Comparison of ENCODE assay signal across 9 cellular contexts in the genomic region with DNA sequence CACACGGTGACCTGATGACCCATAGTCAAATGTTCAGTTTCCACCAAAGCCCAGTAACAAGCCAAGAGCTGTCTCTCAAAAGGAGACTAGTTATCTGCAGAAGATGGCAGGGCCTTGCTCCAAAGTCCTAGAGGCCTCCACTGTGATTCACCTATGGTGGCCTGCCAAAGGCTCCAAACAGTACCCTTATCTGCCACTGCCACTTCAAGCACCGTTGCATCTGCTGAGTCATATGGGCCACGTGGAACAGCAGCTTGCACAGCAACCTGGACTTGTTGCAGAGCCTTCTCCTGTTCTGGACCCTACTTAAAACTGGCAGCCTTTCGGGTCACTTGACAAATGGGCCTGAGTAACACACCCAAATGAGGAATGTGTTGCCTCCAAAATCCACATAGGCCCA. TPM values are rescaled to one million over a fixed set of nuclear protein-coding genes. Genes with fewer than 3 reads are reported as not detected.
A peak's percentile ranks its signal among the peaks of the same experiment; 100 is the strongest.
DNase-seq lines count a peak whose midpoint lies in the region; TF ChIP-seq lines count a peak whose summit lies in the region.
"Not testable (repeated sequence)": the region's sequence is repeated elsewhere in the genome, so short reads cannot be mapped to it uniquely, and the experiment has no call there.
"Had no signal": no experiment of that assay in that cellular context is flagged by ENCODE, and none has a peak within 500 bp of the region (broad histone marks: within the 10 kb centered on the region; RNA-seq: fewer than 3 reads in every experiment).

No MANE protein-coding gene starts in this region.

- H3K9me3 ChIP-seq in BE2C, MG63: not testable (repeated sequence)
- H3K9me3 ChIP-seq in esophagus muscularis mucosa: peaks cover 0 to 32% (median 19%) of the 10 kb centered on the region in 4 donors

- peaks cover 15% of the 10 kb centered on the region for H3K4me1 Mint-ChIP-seq in activated CD4-positive, alpha-beta T cell treated with anti-CD3 and anti-CD28 coated beads, Interleukin-2, amount 10 ng/mL, durations not matched to agents 24 days and 14 days

- not testable (repeated sequence) for H3K4me3 ChIP-seq in BE2C (ENCODE audit: low read depth, low read length); MG63; esophagus muscularis mucosa

- not testable (repeated sequence) for H3K27ac ChIP-seq in esophagus muscularis mucosa (replicated peaks in 1 of 4)

- intact Hi-C loops in activated CD4-positive, alpha-beta T cell treated with anti-CD3 and anti-CD28 coated beads, Interleukin-2, amount 10 ng/mL, durations not matched to agents 24 days and 14 days (cut with micrococcal nuclease); esophagus muscularis mucosa (cut with DNase I): not testable (repeated sequence)

- DNase-seq in BE2C (peak; percentile 7), DMS53 treated with DMSO at 0.1 percent for 48 hours (lab: John Stamatoyannopoulos, UW; ENCODE audit: unreplicated experiment) (peak; percentile 16), HT1080 (ENCODE audit: low read depth) (peak; percentile 16), MG63 (peak; percentile 6), RKO (ENCODE audit: low spot score) (peak; percentile 2), esophagus muscularis mucosa (ENCODE audit: extremely low spot score) (peak; percentile 34)
- DNase-seq in activated CD4-positive, alpha-beta T cell treated with anti-CD3 and anti-CD28 coated beads, Interleukin-2, amount 10 ng/mL, durations not matched to agents 24 days and 14 days: peak; percentile 51

- H3K27ac Mint-ChIP-seq in activated CD4-positive, alpha-beta T cell treated with anti-CD3 and anti-CD28 coated beads, Interleukin-2, amount 10 ng/mL, durations not matched to agents 24 days and 14 days: not testable (repeated sequence)

- H3K27me3 Mint-ChIP-seq in activated CD4-positive, alpha-beta T cell treated with anti-CD3 and anti-CD28 coated beads, Interleukin-2, amount 10 ng/mL, durations not matched to agents 24 days and 14 days: not testable (repeated sequence)

- H3K9me3 Mint-ChIP-seq in activated CD4-positive, alpha-beta T cell treated with anti-CD3 and anti-CD28 coated beads, Interleukin-2, amount 10 ng/mL, durations not matched to agents 24 days and 14 days: peaks cover 27% of the 10 kb centered on the region

- peaks cover 38% of the 10 kb centered on the region for H3K36me3 Mint-ChIP-seq in activated CD4-positive, alpha-beta T cell treated with anti-CD3 and anti-CD28 coated beads, Interleukin-2, amount 10 ng/mL, durations not matched to agents 24 days and 14 days (ENCODE audit: low read depth)

- H3K27me3 ChIP-seq in BE2C, MG63, esophagus muscularis mucosa: not testable (repeated sequence)

- TF ChIP-seq POLR2A in esophagus muscularis mucosa (IDR thresholded peaks at IDR 0.05; ENCODE audit: low read depth): not testable (repeated sequence)

- not testable (repeated sequence) for H3K36me3 ChIP-seq in BE2C, MG63
- peaks cover 0 to 11% (median 0%) of the 10 kb centered on the region in 4 donors for H3K36me3 ChIP-seq in esophagus muscularis mucosa

- TF ChIP-seq CTCF in BE2C (IDR thresholded peaks at IDR 0.05; ENCODE audit: low read depth, low read length); esophagus muscularis mucosa (IDR thresholded peaks at IDR 0.05): not testable (repeated sequence)

- H3K4me1 ChIP-seq in BE2C, esophagus muscularis mucosa: not testable (repeated sequence)

- WGBS in esophagus muscularis mucosa: 93% methylated on average over 4 of the region's 4 CpGs

- not testable (repeated sequence) for H3K4me3 Mint-ChIP-seq in activated CD4-positive, alpha-beta T cell treated with anti-CD3 and anti-CD28 coated beads, Interleukin-2, amount 10 ng/mL, durations not matched to agents 24 days and 14 days

- not testable (repeated sequence) for TF ChIP-seq EP300 in esophagus muscularis mucosa (IDR thresholded peaks at IDR 0.05)

RNA-seq across cellular contexts. Expression of gene CD226, which starts 27.6 kb away (rescaled TPM):
- polyA plus RNA-seq in BE2C (2012; ENCODE audit: insufficient read depth, insufficient read length, low read depth): 1.4 TPM
- 0.03 and 0.17 TPM in 2 replicates for total RNA-seq in HT1080 (2014; rRNA removed; shearing (Covaris generic))
- 0.05 and 0.06 TPM in 2 replicates for polyA plus RNA-seq in HT1080 (2015; cell fraction: cytosol; rRNA removed)
- 0.22 and 0.44 TPM in 2 replicates for polyA plus RNA-seq in HT1080 (2015; cell fraction: nucleus; rRNA removed)
- total RNA-seq in MG63 (2014; rRNA removed; shearing (Covaris generic); ENCODE audit: low replicate concordance): 0.07 and 0.10 TPM in 2 replicates
- total RNA-seq in activated CD4-positive, alpha-beta T cell treated with anti-CD3 and anti-CD28 coated beads, Interleukin-2, amount 10 ng/mL, durations not matched to agents 24 days and 14 days: 121 and 123 TPM in 2 replicates
- total RNA-seq in esophagus muscularis mucosa: 1 to 10 TPM in 1 of 4 donors, under 1 TPM in 3; 0.17 to 2.7 (median 0.34) TPM
- total RNA-seq: H1, H7 had no signal
- polyA plus RNA-seq: H1 had no signal

Comparison
In these comparisons a context has a peak if more than half of its experiments do, and no peak if none do; other contexts are left out.
1. RNA of gene CD226, which starts 27.6 kb away (total RNA-seq): 121 to 123 TPM in activated CD4-positive, alpha-beta T cell treated with anti-CD3 and anti-CD28 coated beads, Interleukin-2, amount 10 ng/mL, durations not matched to agents 24 days and 14 days; 0.17 to 2.7 TPM in esophagus muscularis mucosa, 0.07 to 0.10 TPM in MG63 and 0.03 to 0.17 TPM in HT1080; every median in the first group is over 10 times any median in the second.
2. Peak in every context shown above with its lines, with median percentiles within 50 percentile points of each other: DNase-seq.